ENCODE assay signal across 24 cellular contexts in the genomic region with DNA sequence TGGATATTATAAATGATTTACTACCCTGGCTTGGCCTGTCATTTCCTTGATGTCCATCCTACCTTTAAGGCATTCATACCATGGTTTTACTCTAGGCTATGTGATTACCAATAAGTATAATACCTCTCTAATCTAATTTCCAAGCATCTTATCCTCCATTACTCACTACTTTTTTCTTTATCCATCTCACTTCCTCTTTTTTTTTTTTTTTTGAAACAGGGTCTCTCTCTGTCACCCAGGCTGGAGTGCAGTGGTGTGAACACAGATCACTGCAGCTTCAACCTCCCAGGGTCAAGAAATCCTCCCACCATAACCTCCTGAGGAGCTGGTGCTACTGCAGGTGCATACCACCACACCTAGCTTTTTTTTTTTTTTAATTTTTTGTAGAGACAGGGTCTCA. TPM values are rescaled to one million over a fixed set of nuclear protein-coding genes. Genes with fewer than 3 reads are reported as not detected.
DNase-seq lines count a peak whose midpoint lies in the region; ATAC-seq, FAIRE-seq and TF ChIP-seq lines count a peak whose summit lies in the region.
"Had no signal": no experiment of that assay in that cellular context is flagged by ENCODE, and none has a peak within 500 bp of the region (broad histone marks: within the 10 kb centered on the region; RNA-seq: fewer than 3 reads in every experiment).

No MANE protein-coding gene starts in this region.

- no peak overlapping the region for H3K4me3 Mint-ChIP-seq in activated CD8-positive, alpha-beta T cell treated with anti-CD3 and anti-CD28 coated beads for 36 hours
- H3K4me3 Mint-ChIP-seq in activated CD8-positive, alpha-beta T cell treated with anti-CD3 and anti-CD28 coated beads, Interleukin-2, amount 10 ng/mL, durations not matched to agents 7 days and 5 days: no peak overlapping the region
- H3K4me3 Mint-ChIP-seq in activated naive CD8-positive, alpha-beta T cell treated with anti-CD3 and anti-CD28 coated beads, Interleukin-2, amount 50 U/mL, for 24 hours: no peak overlapping the region
- no peak overlapping the region for H3K4me3 Mint-ChIP-seq in stimulated activated memory B cell treated with anti-CD40 and anti-IgM and Interleukin-4, amounts not matched to agents 10 μg/mL and 1 μg/mL and 100 μg/mL, for 72 hours
- H3K4me3 Mint-ChIP-seq: neural progenitor cell had no signal

- H3K27me3 ChIP-seq in esophagus squamous epithelium: no peaks in the 10 kb centered on the region
- H3K27me3 ChIP-seq: neural progenitor cell, pancreas, testis had no signal

- TF ChIP-seq CTCF in activated CD8-positive, alpha-beta T cell treated with anti-CD3 and anti-CD28 coated beads for 36 hours (IDR thresholded peaks at IDR 0.05): no peak
- TF ChIP-seq CTCF in esophagus squamous epithelium (IDR thresholded peaks at IDR 0.05): no peak

- H3K9me3 Mint-ChIP-seq in activated CD8-positive, alpha-beta T cell treated with anti-CD3 and anti-CD28 coated beads for 36 hours: no peaks in the 10 kb centered on the region
- no peaks in the 10 kb centered on the region for H3K9me3 Mint-ChIP-seq in activated CD8-positive, alpha-beta T cell treated with anti-CD3 and anti-CD28 coated beads, Interleukin-2, amount 10 ng/mL, durations not matched to agents 7 days and 5 days (ENCODE audit: insufficient read depth)
- H3K9me3 Mint-ChIP-seq in activated naive CD8-positive, alpha-beta T cell treated with anti-CD3 and anti-CD28 coated beads, Interleukin-2, amount 50 U/mL, for 24 hours: no peaks in the 10 kb centered on the region
- H3K9me3 Mint-ChIP-seq in stimulated activated memory B cell treated with anti-CD40 and anti-IgM and Interleukin-4, amounts not matched to agents 10 μg/mL and 1 μg/mL and 100 μg/mL, for 72 hours: no peaks in the 10 kb centered on the region
- H3K9me3 Mint-ChIP-seq: neural progenitor cell had no signal

- FAIRE-seq in GM12891 (lab: Jason Lieb, UNC): no peak
- FAIRE-seq: pancreas had no signal

- H3K27ac Mint-ChIP-seq in activated CD8-positive, alpha-beta T cell treated with anti-CD3 and anti-CD28 coated beads for 36 hours: peak overlapping the region; percentile 21
- no peak overlapping the region for H3K27ac Mint-ChIP-seq in activated CD8-positive, alpha-beta T cell treated with anti-CD3 and anti-CD28 coated beads, Interleukin-2, amount 10 ng/mL, durations not matched to agents 7 days and 5 days
- H3K27ac Mint-ChIP-seq in activated naive CD8-positive, alpha-beta T cell treated with anti-CD3 and anti-CD28 coated beads, Interleukin-2, amount 50 U/mL, for 24 hours: peak overlapping the region; percentile 47
- H3K27ac Mint-ChIP-seq in stimulated activated memory B cell treated with anti-CD40 and anti-IgM and Interleukin-4, amounts not matched to agents 10 μg/mL and 1 μg/mL and 100 μg/mL, for 72 hours: peak overlapping the region; percentile 44
- H3K27ac Mint-ChIP-seq: neural progenitor cell had no signal

- CTCF ChIA-PET in activated CD8-positive, alpha-beta T cell treated with anti-CD3 and anti-CD28 coated beads for 36 hours (lab: Charles Lee): interaction anchor here (0.7 to 7.5 kb wide), 2 partner anchors 14 to 33 kb away, joined by 3 to 62 read pairs; no protein-coding TSS in a partner anchor
- CTCF ChIA-PET in activated CD8-positive, alpha-beta T cell treated with anti-CD3 and anti-CD28 coated beads, Interleukin-2, amount 10 ng/mL, durations not matched to agents 7 days and 5 days (lab: Charles Lee): interaction anchor here (1.4 to 7.9 kb wide), 3 partner anchors 15 to 191 kb away, joined by 3 to 54 read pairs (median 17); no protein-coding TSS in a partner anchor

- H3K4me3 ChIP-seq in esophagus squamous epithelium: no peak overlapping the region
- H3K4me3 ChIP-seq: coronary artery, GM23248, neural progenitor cell, pancreas, testis had no signal

- peaks cover 0 to 7% (median 0%) of the 10 kb centered on the region in 3 donors for H3K4me1 ChIP-seq in esophagus squamous epithelium
- H3K4me1 ChIP-seq: neural progenitor cell, pancreas, testis had no signal

- no peak for ATAC-seq in activated CD8-positive, alpha-beta T cell treated with anti-CD3 and anti-CD28 coated beads for 36 hours
- ATAC-seq in activated CD8-positive, alpha-beta T cell treated with anti-CD3 and anti-CD28 coated beads, Interleukin-2, amount 10 ng/mL, durations not matched to agents 7 days and 5 days: no peak
- no peak for ATAC-seq in activated naive CD8-positive, alpha-beta T cell treated with anti-CD3 and anti-CD28 coated beads, Interleukin-2, amount 50 U/mL, for 24 hours
- no peak for ATAC-seq in stimulated activated memory B cell treated with anti-CD40 and anti-IgM and Interleukin-4, amounts not matched to agents 10 μg/mL and 1 μg/mL and 100 μg/mL, for 72 hours
- no peak for ATAC-seq in HG02970 (IDR thresholded peaks at IDR 0.05; ENCODE audit: low FRiP score, unreplicated experiment)
- ATAC-seq: pancreas had no signal

- H3K9me3 ChIP-seq in esophagus squamous epithelium: no peaks in the 10 kb centered on the region
- H3K9me3 ChIP-seq: pancreas, testis had no signal

- intact Hi-C loops in activated CD8-positive, alpha-beta T cell treated with anti-CD3 and anti-CD28 coated beads for 36 hours (cut with micrococcal nuclease): no loop called here
- intact Hi-C loops in esophagus squamous epithelium (cut with DNase I): no loop called here

- POLR2A ChIA-PET in activated CD8-positive, alpha-beta T cell treated with anti-CD3 and anti-CD28 coated beads for 36 hours (lab: Charles Lee): interaction anchor here (0.6 kb wide), 1 partner anchor 182 kb away, joined by 3 read pairs; no protein-coding TSS in a partner anchor
- POLR2A ChIA-PET in activated CD8-positive, alpha-beta T cell treated with anti-CD3 and anti-CD28 coated beads, Interleukin-2, amount 10 ng/mL, durations not matched to agents 7 days and 5 days (lab: Charles Lee): interaction anchor here (1.0 kb wide), 1 partner anchor 250 kb away, joined by 3 read pairs; a partner anchor contains a TSS

- TF ChIP-seq POLR2A in GM12891 (IDR thresholded peaks at IDR 0.05; ENCODE audit: low read depth, low read length) (no peak), esophagus squamous epithelium (IDR thresholded peaks at IDR 0.05) (no peak)

- H3K27me3 Mint-ChIP-seq in activated CD8-positive, alpha-beta T cell treated with anti-CD3 and anti-CD28 coated beads for 36 hours: no peaks in the 10 kb centered on the region
- H3K27me3 Mint-ChIP-seq in activated CD8-positive, alpha-beta T cell treated with anti-CD3 and anti-CD28 coated beads, Interleukin-2, amount 10 ng/mL, durations not matched to agents 7 days and 5 days (ENCODE audit: low read depth): no peaks in the 10 kb centered on the region
- H3K27me3 Mint-ChIP-seq in activated naive CD8-positive, alpha-beta T cell treated with anti-CD3 and anti-CD28 coated beads, Interleukin-2, amount 50 U/mL, for 24 hours: no peaks in the 10 kb centered on the region
- no peaks in the 10 kb centered on the region for H3K27me3 Mint-ChIP-seq in stimulated activated memory B cell treated with anti-CD40 and anti-IgM and Interleukin-4, amounts not matched to agents 10 μg/mL and 1 μg/mL and 100 μg/mL, for 72 hours

- H3K36me3 ChIP-seq in esophagus squamous epithelium: peaks cover 13 to 91% (median 25%) of the 10 kb centered on the region in 3 donors

- no peak for DNase-seq in activated CD8-positive, alpha-beta T cell treated with anti-CD3 and anti-CD28 coated beads for 36 hours
- no peak for DNase-seq in activated CD8-positive, alpha-beta T cell treated with anti-CD3 and anti-CD28 coated beads, Interleukin-2, amount 10 ng/mL, durations not matched to agents 7 days and 5 days
- no peak for DNase-seq in GM12891 (ENCODE audit: insufficient read length, low spot score)
- DNase-seq in activated naive CD8-positive, alpha-beta T cell treated with anti-CD3 and anti-CD28 coated beads, Interleukin-2, amount 50 U/mL, for 24 hours: no peak
- DNase-seq in hippocampal formation (lab: John Stamatoyannopoulos, UW): no peak
- no peak for DNase-seq in esophagus squamous epithelium (lab: John Stamatoyannopoulos, UW)
- DNase-seq: activated CD4-positive, alpha-beta T cell treated with anti-CD3 and anti-CD28 coated beads, Interleukin-2, amount 50 U/mL, for 4 hours; activated CD4-positive, CD25-positive, alpha-beta regulatory T cell; activated effector memory CD4-positive, alpha-beta T cell treated with anti-CD3 and anti-CD28 coated beads, Interleukin-2, amount 50 U/mL, for 16 hours; effector memory CD4-positive, alpha-beta T cell; GDM1; GM23248; IMR-90; NCI-H1092 treated with DMSO at 0.1 percent for 48 hours; NCI-H1694 treated with DMSO at 0.1 percent for 48 hours; OCI-M1; pancreas; stimulated activated naive CD4-positive, alpha-beta T cell; T-helper 1 cell; testis had no signal

- H3K4me1 Mint-ChIP-seq in activated CD8-positive, alpha-beta T cell treated with anti-CD3 and anti-CD28 coated beads for 36 hours (ENCODE audit: low read depth): peaks cover 62% of the 10 kb centered on the region
- peaks cover 24% of the 10 kb centered on the region for H3K4me1 Mint-ChIP-seq in activated CD8-positive, alpha-beta T cell treated with anti-CD3 and anti-CD28 coated beads, Interleukin-2, amount 10 ng/mL, durations not matched to agents 7 days and 5 days (ENCODE audit: low read depth)
- H3K4me1 Mint-ChIP-seq in activated naive CD8-positive, alpha-beta T cell treated with anti-CD3 and anti-CD28 coated beads, Interleukin-2, amount 50 U/mL, for 24 hours: peaks cover 46% of the 10 kb centered on the region
- peaks cover 32% of the 10 kb centered on the region for H3K4me1 Mint-ChIP-seq in stimulated activated memory B cell treated with anti-CD40 and anti-IgM and Interleukin-4, amounts not matched to agents 10 μg/mL and 1 μg/mL and 100 μg/mL, for 72 hours
- H3K4me1 Mint-ChIP-seq: neural progenitor cell had no signal

- peaks cover 68% of the 10 kb centered on the region for H3K36me3 Mint-ChIP-seq in activated CD8-positive, alpha-beta T cell treated with anti-CD3 and anti-CD28 coated beads for 36 hours (ENCODE audit: low read depth)
- peaks cover 68% of the 10 kb centered on the region for H3K36me3 Mint-ChIP-seq in activated CD8-positive, alpha-beta T cell treated with anti-CD3 and anti-CD28 coated beads, Interleukin-2, amount 10 ng/mL, durations not matched to agents 7 days and 5 days (ENCODE audit: low read depth)
- H3K36me3 Mint-ChIP-seq in activated naive CD8-positive, alpha-beta T cell treated with anti-CD3 and anti-CD28 coated beads, Interleukin-2, amount 50 U/mL, for 24 hours (ENCODE audit: low read depth): peaks cover 61% of the 10 kb centered on the region
- H3K36me3 Mint-ChIP-seq in stimulated activated memory B cell treated with anti-CD40 and anti-IgM and Interleukin-4, amounts not matched to agents 10 μg/mL and 1 μg/mL and 100 μg/mL, for 72 hours: peaks cover 54% of the 10 kb centered on the region

- no peak overlapping the region for H3K27ac ChIP-seq in esophagus squamous epithelium
- H3K27ac ChIP-seq: coronary artery, GM23248, neural progenitor cell, pancreas, testis had no signal

RNA-seq across cellular contexts. Expression of a gene that starts 39.9 kb away (rescaled TPM):
- total RNA-seq in activated CD8-positive, alpha-beta T cell treated with anti-CD3 and anti-CD28 coated beads for 36 hours: 1 to 10 TPM; 1.7 to 2.3 TPM
- total RNA-seq in activated CD8-positive, alpha-beta T cell treated with anti-CD3 and anti-CD28 coated beads, Interleukin-2, amount 10 ng/mL, durations not matched to agents 7 days and 5 days: 1 to 10 TPM; 4.1 to 4.3 TPM
- 1.6 TPM for polyA plus RNA-seq in GM12891 (2012; ENCODE audit: low read depth, missing spikeins)
- 1 to 10 TPM; 2.1 to 4.6 (median 3.9) TPM for total RNA-seq in esophagus squamous epithelium

RNA-seq across cellular contexts. Expression of a gene that starts 56.4 kb away (rescaled TPM):
- 10 to 100 TPM; 15.3 to 15.9 TPM for total RNA-seq in activated CD8-positive, alpha-beta T cell treated with anti-CD3 and anti-CD28 coated beads for 36 hours
- total RNA-seq in activated CD8-positive, alpha-beta T cell treated with anti-CD3 and anti-CD28 coated beads, Interleukin-2, amount 10 ng/mL, durations not matched to agents 7 days and 5 days: 10 to 100 TPM; 18.1 to 18.9 TPM
- 7.0 TPM for polyA plus RNA-seq in GM12891 (2012; ENCODE audit: low read depth, missing spikeins)
- total RNA-seq in esophagus squamous epithelium: 10 to 100 TPM in 3 of 4 donors, 1 to 10 TPM in 1; 7.2 to 23.8 (median 11.5) TPM
